Comparison of ENCODE assay signal across 6 cellular contexts in genomic region chr16:47160422-47160821, GRCh38.
"Had no signal": no experiment of that assay in that cellular context is flagged by ENCODE, and none has a peak within 500 bp of the region (broad histone marks: within the 10 kb centered on the region; RNA-seq: fewer than 3 reads in every experiment).

No MANE protein-coding gene starts in this region.

- ATAC-seq: GM12878 had no signal

- DNase-seq: GDM1, GF-D8 had no signal

- H3K4me3 ChIP-seq: GM12878 had no signal

- FAIRE-seq: GM12878, GM12891, GM12892, GM19239 had no signal
